Comparison of ENCODE assay signal across 10 cellular contexts in genomic region chr9:137588311-137588710, GRCh38. TPM values are rescaled to one million over a fixed set of nuclear protein-coding genes. Genes with fewer than 3 reads are reported as not detected.
DNase-seq lines count a peak whose midpoint lies in the region; ATAC-seq lines count a peak whose summit lies in the region.
"Had no signal": no experiment of that assay in that cellular context is flagged by ENCODE, and none has a peak within 500 bp of the region (broad histone marks: within the 10 kb centered on the region; RNA-seq: fewer than 3 reads in every experiment).

No MANE protein-coding gene starts in this region.

- H3K9me3 ChIP-seq in NT2/D1 (ENCODE audit: insufficient read depth, low read length) = no peaks in the 10 kb centered on the region
- H3K9me3 ChIP-seq: upper lobe of left lung had no signal

- H3K9me3 Mint-ChIP-seq in activated T-cell treated with anti-CD3 and anti-CD28 coated beads, Interleukin-2, amount 50 U/mL, for 24 hours = no peaks in the 10 kb centered on the region
- no peaks in the 10 kb centered on the region for H3K9me3 Mint-ChIP-seq in central memory CD8-positive, alpha-beta T cell

- intact Hi-C loops in posterior vena cava (cut with DNase I) = no loop called here

- peak overlapping the region; percentile 89 for H3K4me3 Mint-ChIP-seq in activated T-cell treated with anti-CD3 and anti-CD28 coated beads, Interleukin-2, amount 50 U/mL, for 24 hours
- peak overlapping the region; percentile 52 for H3K4me3 Mint-ChIP-seq in central memory CD8-positive, alpha-beta T cell

- peaks cover 66% of the 10 kb centered on the region for H3K36me3 ChIP-seq in NT2/D1 (ENCODE audit: insufficient read depth, insufficient read length, low read length)

- no peaks in the 10 kb centered on the region for H3K27me3 Mint-ChIP-seq in activated T-cell treated with anti-CD3 and anti-CD28 coated beads, Interleukin-2, amount 50 U/mL, for 24 hours
- H3K27me3 Mint-ChIP-seq in central memory CD8-positive, alpha-beta T cell = no peaks in the 10 kb centered on the region

- H3K27me3 ChIP-seq in NT2/D1 (ENCODE audit: insufficient read depth, insufficient read length) = no peaks in the 10 kb centered on the region
- H3K27me3 ChIP-seq: upper lobe of left lung had no signal

- DNase-seq in activated T-cell treated with anti-CD3 and anti-CD28 coated beads, Interleukin-2, amount 50 U/mL, for 24 hours = no peak
- DNase-seq in activated T-cell treated with anti-CD3 and anti-CD28 coated beads, Interleukin-2, amount 50 U/mL, for 1 hour = no peak
- DNase-seq in NT2/D1 (ENCODE audit: low read depth, low spot score) (no peak), posterior vena cava (ENCODE audit: low spot score) (peak; percentile 78), cerebellar cortex (ENCODE audit: low spot score) (no peak)
- DNase-seq in central memory CD8-positive, alpha-beta T cell (ENCODE audit: low spot score in 2 of 2) = no peak
- no peak for DNase-seq in central memory CD4-positive, alpha-beta T cell
- DNase-seq: Kasumi-1, upper lobe of left lung had no signal

- peak overlapping the region; percentile 99 for H3K9ac ChIP-seq in NT2/D1 (ENCODE audit: insufficient read length, low read depth)

- no peak for ATAC-seq in central memory CD8-positive, alpha-beta T cell (replicated peaks; ENCODE audit: extremely low read depth, poor library complexity, severe bottlenecking)
- no peak for ATAC-seq in HG03565 (IDR thresholded peaks at IDR 0.05; ENCODE audit: unreplicated experiment)

- H3K36me3 Mint-ChIP-seq in activated T-cell treated with anti-CD3 and anti-CD28 coated beads, Interleukin-2, amount 50 U/mL, for 24 hours (ENCODE audit: low read depth) = peaks cover 65% of the 10 kb centered on the region
- H3K36me3 Mint-ChIP-seq in central memory CD8-positive, alpha-beta T cell (ENCODE audit: insufficient read depth) = peaks cover 16% of the 10 kb centered on the region

- no peak overlapping the region for H3K27ac Mint-ChIP-seq in activated T-cell treated with anti-CD3 and anti-CD28 coated beads, Interleukin-2, amount 50 U/mL, for 24 hours
- H3K27ac Mint-ChIP-seq in central memory CD8-positive, alpha-beta T cell (ENCODE audit: low read depth) = peak overlapping the region; percentile 24

- peaks cover 24% of the 10 kb centered on the region for H3K4me1 Mint-ChIP-seq in activated T-cell treated with anti-CD3 and anti-CD28 coated beads, Interleukin-2, amount 50 U/mL, for 24 hours (ENCODE audit: low read depth)
- peaks cover 11% of the 10 kb centered on the region for H3K4me1 Mint-ChIP-seq in central memory CD8-positive, alpha-beta T cell

- H3K4me1 ChIP-seq in NT2/D1 (ENCODE audit: insufficient read depth, insufficient read length) = peaks cover 22% of the 10 kb centered on the region

- H3K4me3 ChIP-seq in NT2/D1 (ENCODE audit: insufficient read length, low read depth) = no peak overlapping the region

RNA-seq across cellular contexts. Expression of gene ZMYND19, which starts 2.0 kb away (rescaled TPM):
- 10 to 100 TPM in 1 of 2 donors, 1 to 10 TPM in 1; 9.1 to 11.0 TPM for total RNA-seq in posterior vena cava

RNA-seq across cellular contexts. Expression of gene DPH7, which starts 9.6 kb away (rescaled TPM):
- total RNA-seq in posterior vena cava = 10 to 100 TPM; 15.9 to 17.7 TPM

RNA-seq across cellular contexts. Expression of gene ARRDC1, which starts 17.2 kb away (rescaled TPM):
- total RNA-seq in posterior vena cava = 10 to 100 TPM; 14.9 to 18.0 TPM

RNA-seq across cellular contexts. Expression of gene EHMT1, which starts 30.5 kb away (rescaled TPM):
- 10 to 100 TPM; 56.2 to 59.6 TPM for total RNA-seq in posterior vena cava

RNA-seq across cellular contexts. Expression of gene MRPL41, which starts 36.6 kb away (rescaled TPM):
- total RNA-seq in posterior vena cava = 10 to 100 TPM; 24.4 to 27.3 TPM
